In genomic region chr11:58195939-58196338, GRCh38 we compare ENCODE assay signal across 2 cellular contexts.
TF ChIP-seq lines count a peak whose summit lies in the region.

No MANE protein-coding gene starts in this region.

TF ChIP-seq in HepG2, 621 proteins besides CTCF, POLR2A, EP300 and RAD21:
- TF ChIP-seq MAFK (conservative IDR thresholded peaks at IDR 0.05 in 1 of 2, IDR thresholded peaks at IDR 0.05 in 1 of 2; ENCODE audit: low read length in 2 of 2) = peak; percentile 22 to 70; a peak in 3 of 4 replicates
- no peak for TF ChIP-seq ZC3H13 (CRISPR knock-in tag; IDR thresholded peaks at IDR 0.05)
- peak; percentile 42; the same call in 1 of the 2 replicates for TF ChIP-seq NFE2L2 (IDR thresholded peaks at IDR 0.05; ENCODE audit: low read length)
- TF ChIP-seq PRDM10 (CRISPR knock-in tag; IDR thresholded peaks at IDR 0.05; ENCODE audit: low read depth) = no peak
- no peak for TF ChIP-seq ATF4 (CRISPR knock-in tag; IDR thresholded peaks at IDR 0.05)
- TF ChIP-seq PLRG1 (conservative IDR thresholded peaks at IDR 0.05) = no peak
- peak; percentile 57; the same call in 1 of the 2 replicates for TF ChIP-seq MAFF (IDR thresholded peaks at IDR 0.05; ENCODE audit: low read depth, low read length)

TF ChIP-seq in K562, 482 proteins besides CTCF, POLR2A, EP300 and RAD21:
- TF ChIP-seq MAFG (tag; conservative IDR thresholded peaks at IDR 0.05) (peak; percentile 55; the same call in 1 of the 2 replicates), AFF4 (CRISPR knock-in tag; IDR thresholded peaks at IDR 0.05) (no peak), ZNF316 (IDR thresholded peaks at IDR 0.05) (peak; percentile 48; the same call in 1 of the 2 replicates), TARDBP (IDR thresholded peaks at IDR 0.05) (no peak), NFE2L1 (tag; IDR thresholded peaks at IDR 0.05; ENCODE audit: borderline replicate concordance, low read depth) (peak; percentile 31; the same call in 1 of the 2 replicates), MAFK (IDR thresholded peaks at IDR 0.05; ENCODE audit: low read length) (peak; percentile 35; the same call in 1 of the 2 replicates)
TF ChIP-seq in K562: peak in this region for 4.
